Comparison of ENCODE assay signal across 11 cellular contexts in the genomic region with DNA sequence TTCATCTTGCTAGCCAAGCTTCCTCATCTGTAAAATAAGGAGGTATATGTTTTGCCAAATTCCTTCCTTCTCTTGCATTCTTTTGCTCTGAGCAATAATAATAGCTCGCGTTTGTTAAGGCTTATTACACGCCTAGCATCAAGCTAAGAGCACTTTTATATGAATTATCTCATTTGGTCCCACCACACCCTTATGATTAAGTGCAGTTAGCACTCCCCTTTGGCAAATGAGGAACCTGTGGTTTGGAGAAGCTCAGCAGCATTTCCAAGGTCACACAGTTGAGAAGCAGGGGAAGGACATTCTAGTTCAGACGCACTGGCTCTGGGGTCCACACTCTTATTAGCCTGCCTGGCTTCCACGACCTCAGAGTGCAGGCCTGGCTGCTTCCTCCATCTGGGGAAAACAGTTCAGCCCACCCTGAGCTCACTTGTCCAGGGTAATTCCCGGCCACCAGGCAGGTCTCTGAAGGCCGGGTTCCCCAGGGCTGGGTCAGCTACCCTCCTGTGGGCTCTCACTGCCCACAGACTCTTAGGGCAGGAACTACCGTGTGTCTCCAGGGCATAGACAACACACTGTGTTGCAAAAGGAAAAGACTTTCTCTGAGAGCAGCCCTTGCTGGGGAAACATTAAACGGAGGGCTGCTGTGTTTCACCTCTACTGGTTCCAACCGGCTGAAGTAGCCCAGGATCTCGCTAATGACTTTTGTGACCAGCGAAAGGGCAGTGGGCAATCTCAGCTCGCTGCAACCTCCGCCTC. TPM values are rescaled to one million over a fixed set of nuclear protein-coding genes. Genes with fewer than 3 reads are reported as not detected.
DNase-seq lines count a peak whose midpoint lies in the region; ATAC-seq and TF ChIP-seq lines count a peak whose summit lies in the region.
"Had no signal": no experiment of that assay in that cellular context is flagged by ENCODE, and none has a peak within 500 bp of the region (broad histone marks: within the 10 kb centered on the region; RNA-seq: fewer than 3 reads in every experiment).

No MANE protein-coding gene starts in this region.

- no peak overlapping the region for H3K4me3 ChIP-seq in osteoblast (ENCODE audit: insufficient read depth, low read length)

- H3K9me3 Mint-ChIP-seq in dendritic cell treated with granulocyte-macrophage colony-stimulating factor and Interleukin-4, amounts not matched to agents 40 ng/mL and 50 ng/mL, for 4 days, result no peaks in the 10 kb centered on the region
- H3K9me3 Mint-ChIP-seq in nephron progenitor cell, result no peaks in the 10 kb centered on the region

- H3K9me3 ChIP-seq in osteoblast (ENCODE audit: low read depth, low read length), result no peaks in the 10 kb centered on the region

- TF ChIP-seq CTCF in osteoblast (IDR thresholded peaks at IDR 0.05; ENCODE audit: extremely low read depth, low read depth, low read length), result no peak
- no peak for TF ChIP-seq CTCF in nephron progenitor cell (IDR thresholded peaks at IDR 0.05)

- DNase-seq in EL, result peak; percentile 95
- DNase-seq in NOMO-1 treated with DMSO at 0.1 percent for 48 hours (lab: John Stamatoyannopoulos, UW; ENCODE audit: unreplicated experiment), result peak; percentile 97
- DNase-seq in osteoblast (ENCODE audit: insufficient read length, low spot score, missing footprints), result peak; percentile 92
- DNase-seq in nephron progenitor cell, result no peak
- DNase-seq in stimulated activated CD4-positive, alpha-beta T cell treated with anti-CD3 and anti-CD28 coated beads, Interleukin-15, amount 100 ng/mL, for 24 hours, result no peak
- DNase-seq: activated naive CD4-positive, alpha-beta T cell treated with Interleukin-2 at 50 U/mL for 16 hours; WERI-Rb-1 had no signal

- no peaks in the 10 kb centered on the region for H3K79me2 ChIP-seq in osteoblast (ENCODE audit: insufficient read depth, low read length)

- H3K4me2 ChIP-seq in osteoblast (ENCODE audit: insufficient read depth, low read length), result no peak overlapping the region

- H3K4me3 Mint-ChIP-seq in dendritic cell treated with granulocyte-macrophage colony-stimulating factor and Interleukin-4, amounts not matched to agents 40 ng/mL and 50 ng/mL, for 4 days, result no peak overlapping the region
- H3K4me3 Mint-ChIP-seq in nephron progenitor cell, result no peak overlapping the region

- H3K36me3 ChIP-seq in osteoblast (ENCODE audit: insufficient read depth, low read length), result no peaks in the 10 kb centered on the region
- H3K36me3 ChIP-seq: WERI-Rb-1 had no signal

- no peaks in the 10 kb centered on the region for H3K27me3 Mint-ChIP-seq in dendritic cell treated with granulocyte-macrophage colony-stimulating factor and Interleukin-4, amounts not matched to agents 40 ng/mL and 50 ng/mL, for 4 days
- peaks cover 5% of the 10 kb centered on the region for H3K27me3 Mint-ChIP-seq in nephron progenitor cell (ENCODE audit: low read depth, poor library complexity)

- peaks cover 89% of the 10 kb centered on the region for H3K4me1 Mint-ChIP-seq in dendritic cell treated with granulocyte-macrophage colony-stimulating factor and Interleukin-4, amounts not matched to agents 40 ng/mL and 50 ng/mL, for 4 days (ENCODE audit: low read depth)
- peaks cover 55% of the 10 kb centered on the region for H3K4me1 Mint-ChIP-seq in nephron progenitor cell

- H3K27me3 ChIP-seq in osteoblast (ENCODE audit: insufficient read depth, low read length), result no peaks in the 10 kb centered on the region

- H3K27ac ChIP-seq in osteoblast (ENCODE audit: low read depth, low read length), result no peak overlapping the region
- H3K27ac ChIP-seq: WERI-Rb-1 had no signal

- H4K20me1 ChIP-seq in osteoblast (ENCODE audit: insufficient read depth, low read length), result no peaks in the 10 kb centered on the region

- H3K4me1 ChIP-seq in osteoblast (ENCODE audit: insufficient read depth, low read length), result peaks cover 15% of the 10 kb centered on the region

- intact Hi-C loops in dendritic cell treated with granulocyte-macrophage colony-stimulating factor and Interleukin-4, amounts not matched to agents 40 ng/mL and 50 ng/mL, for 4 days (cut with micrococcal nuclease), result no loop called here

- H3K36me3 Mint-ChIP-seq in dendritic cell treated with granulocyte-macrophage colony-stimulating factor and Interleukin-4, amounts not matched to agents 40 ng/mL and 50 ng/mL, for 4 days (ENCODE audit: low read depth), result no peaks in the 10 kb centered on the region
- H3K36me3 Mint-ChIP-seq in nephron progenitor cell (ENCODE audit: low read depth), result no peaks in the 10 kb centered on the region

- peak overlapping the region; percentile 29 for H2AFZ ChIP-seq in osteoblast (ENCODE audit: low read length)

- ATAC-seq in GM19467 (IDR thresholded peaks at IDR 0.05; ENCODE audit: unreplicated experiment) (no peak), GM21619 (IDR thresholded peaks at IDR 0.05; ENCODE audit: unreplicated experiment) (no peak)

- H3K27ac Mint-ChIP-seq in dendritic cell treated with granulocyte-macrophage colony-stimulating factor and Interleukin-4, amounts not matched to agents 40 ng/mL and 50 ng/mL, for 4 days, result peak overlapping the region; percentile 82
- no peak overlapping the region for H3K27ac Mint-ChIP-seq in nephron progenitor cell

RNA-seq across cellular contexts. Expression of a gene that starts 10.0 kb away (rescaled TPM):
- total RNA-seq in osteoblast, result 0.72 TPM in 1 of 2 replicates, not detected in the other

RNA-seq across cellular contexts. Expression of a gene that starts 55.7 kb away (rescaled TPM):
- not detected in 2 replicates for total RNA-seq in osteoblast
- total RNA-seq: mononuclear cell had no signal

Comparison
In these comparisons a context has a peak if more than half of its experiments do, and no peak if none do; other contexts are left out.
1. DNase-seq: peak in EL (single experiment), NOMO-1 treated with DMSO at 0.1 percent for 48 hours (single experiment) and osteoblast (single experiment); none in nephron progenitor cell (single experiment) and stimulated activated CD4-positive, alpha-beta T cell treated with anti-CD3 and anti-CD28 coated beads, Interleukin-15, amount 100 ng/mL, for 24 hours (single experiment).